ENCODE assay signal across 25 cellular contexts in genomic region chr5:145233461-145233860, GRCh38.
DNase-seq lines count a peak whose midpoint lies in the region; ATAC-seq, FAIRE-seq and TF ChIP-seq lines count a peak whose summit lies in the region.
"Had no signal": no experiment of that assay in that cellular context is flagged by ENCODE, and none has a peak within 500 bp of the region (broad histone marks: within the 10 kb centered on the region; RNA-seq: fewer than 3 reads in every experiment).

No MANE protein-coding gene starts in this region.

- no peak overlapping the region for H2AK5ac ChIP-seq in H1 (ENCODE audit: low read depth, low read length)

- intact Hi-C loops in HepG2 (cut with micrococcal nuclease; ENCODE audit: unreplicated experiment): loop anchor here (10.0 kb wide), 1 partner anchor 899 kb away; no protein-coding TSS in a partner anchor
- intact Hi-C loops in right lobe of liver (cut with DNase I): no loop called here
- intact Hi-C loops in breast epithelium (cut with DNase I; ENCODE audit: low total_unique reads): no loop called here
- intact Hi-C loops in mammary epithelial cell (cut with micrococcal nuclease): no loop called here

- H3K27me3 Mint-ChIP-seq in progenitor cell of endocrine pancreas: no peaks in the 10 kb centered on the region
- H3K27me3 Mint-ChIP-seq: CD4-positive, alpha-beta T cell; CD8-positive, alpha-beta memory T cell had no signal

- H3K4me1 ChIP-seq in HepG2 (ENCODE audit: insufficient read depth, low read length) (no peaks in the 10 kb centered on the region), right lobe of liver (no peaks in the 10 kb centered on the region), H1 (replicated peaks in 1 of 4; ENCODE audit: control insufficient read depth in 3 of 4, insufficient read depth in 4 of 4, low read length in 3 of 4) (peaks cover 0 to 10% (median 0%) of the 10 kb centered on the region in 4 experiments; a peak in 2 of 7 replicates), breast epithelium (no peaks in the 10 kb centered on the region), mammary epithelial cell (ENCODE audit: insufficient read depth, low read length) (no peaks in the 10 kb centered on the region)
- H3K4me1 ChIP-seq: BE2C had no signal

- H3K4me3 ChIP-seq in HepG2 (replicated peaks in 1 of 3; ENCODE audit: insufficient read depth in 1 of 3, low read depth in 2 of 3, low read length in 3 of 3) (no peak overlapping the region), right lobe of liver (no peak overlapping the region), H1 (ENCODE audit: extremely low read depth in 1 of 4, insufficient read depth in 2 of 4, low read depth in 3 of 4, low read length in 4 of 4) (no peak overlapping the region), breast epithelium (no peak overlapping the region), mammary epithelial cell (replicated peaks in 1 of 3; ENCODE audit: insufficient read depth in 1 of 3, low read depth in 2 of 3, low read length in 3 of 3) (no peak overlapping the region)
- H3K4me3 ChIP-seq: BLaER1 treated with 17β-estradiol and CSF1 and Interleukin-3, amounts not matched to agents 10 nM and 100 nM; GM12878 had no signal

- TF ChIP-seq CTCF in HepG2 (CRISPR knock-in tag; IDR thresholded peaks at IDR 0.05) (no peak), right lobe of liver (IDR thresholded peaks at IDR 0.05) (no peak), H1 (IDR thresholded peaks at IDR 0.05; ENCODE audit: control extremely low read depth in 1 of 3, insufficient read depth in 1 of 3, low read depth in 1 of 3, low read length in 3 of 3) (no peak), progenitor cell of endocrine pancreas (IDR thresholded peaks at IDR 0.05; ENCODE audit: unreplicated experiment) (no peak), breast epithelium (IDR thresholded peaks at IDR 0.05) (no peak), mammary epithelial cell (conservative IDR thresholded peaks at IDR 0.05 in 1 of 2, IDR thresholded peaks at IDR 0.05 in 1 of 2; ENCODE audit: extremely low read depth in 1 of 2, insufficient read depth in 1 of 2, low read depth in 1 of 2, low read length in 2 of 2) (no peak)

- no peak overlapping the region for H4K8ac ChIP-seq in H1 (ENCODE audit: extremely low read depth, insufficient read depth, low read length)

- no peak overlapping the region for H3K4me3 Mint-ChIP-seq in progenitor cell of endocrine pancreas (ENCODE audit: low read depth)
- H3K4me3 Mint-ChIP-seq: CD14-positive monocyte; CD4-positive, alpha-beta T cell; CD8-positive, alpha-beta memory T cell had no signal

- TF ChIP-seq POLR2A in HepG2 (IDR thresholded peaks at IDR 0.05; ENCODE audit: insufficient read depth in 1 of 2, low read depth in 2 of 2, low read length in 2 of 2) (no peak), right lobe of liver (IDR thresholded peaks at IDR 0.05) (no peak), H1 (IDR thresholded peaks at IDR 0.05; ENCODE audit: control extremely low read depth in 1 of 2, low read depth in 2 of 2, low read length in 2 of 2) (no peak), breast epithelium (IDR thresholded peaks at IDR 0.05) (no peak)

- H3K14ac ChIP-seq in H1 (ENCODE audit: insufficient read length): no peak overlapping the region

- dilution Hi-C loops in mammary epithelial cell (cut with HindIII; ENCODE audit: low sequenced_read_pairs): no loop called here

- H3K9me3 ChIP-seq in HepG2 (ENCODE audit: low read length): no peaks in the 10 kb centered on the region
- no peaks in the 10 kb centered on the region for H3K9me3 ChIP-seq in right lobe of liver
- no peaks in the 10 kb centered on the region for H3K9me3 ChIP-seq in H1 (ENCODE audit: insufficient read depth in 2 of 2, low read depth in 1 of 2, low read length in 1 of 2)
- H3K9me3 ChIP-seq in breast epithelium: no peaks in the 10 kb centered on the region
- no peaks in the 10 kb centered on the region for H3K9me3 ChIP-seq in mammary epithelial cell (replicated peaks; ENCODE audit: insufficient read depth, low read length)
- H3K9me3 ChIP-seq: BE2C; BLaER1 treated with 17β-estradiol and CSF1 and Interleukin-3, amounts not matched to agents 10 nM and 100 nM had no signal

- H4K91ac ChIP-seq in H1 (replicated peaks; ENCODE audit: insufficient read length, low read length): no peak overlapping the region

- H2BK20ac ChIP-seq in H1 (ENCODE audit: low read length): no peak overlapping the region

- H3K79me2 ChIP-seq in HepG2 (ENCODE audit: insufficient read depth, low read length) (no peaks in the 10 kb centered on the region), H1 (ENCODE audit: control insufficient read depth in 1 of 2, insufficient read depth in 2 of 2, low read length in 2 of 2) (no peaks in the 10 kb centered on the region), mammary epithelial cell (ENCODE audit: insufficient read depth, low read length) (no peaks in the 10 kb centered on the region)

- 0 out of 2 replicates have a peak overlapping the region, but pooled peaks have one; percentile 12 for H2BK12ac ChIP-seq in H1 (ENCODE audit: low read depth, low read length)

- ATAC-seq in HepG2: no peak
- ATAC-seq in right lobe of liver: no peak
- ATAC-seq: GM12878 had no signal

- H3K18ac ChIP-seq in H1 (ENCODE audit: extremely low read depth, low read length): no peak overlapping the region

- H2BK120ac ChIP-seq in H1 (replicated peaks; ENCODE audit: low read depth, low read length): no peak overlapping the region

- BruUV-seq in HepG2 (replicated peaks; lab: Mats Ljungman, UMichigan): no TSS peak
- no TSS peak for BruUV-seq in mammary epithelial cell (replicated peaks; lab: Mats Ljungman, UMichigan)

- peaks cover 21% of the 10 kb centered on the region for H3K4me1 Mint-ChIP-seq in progenitor cell of endocrine pancreas (ENCODE audit: low read depth)
- H3K4me1 Mint-ChIP-seq: CD14-positive monocyte; CD8-positive, alpha-beta memory T cell had no signal

- H2BK15ac ChIP-seq in H1 (ENCODE audit: low read length): no peak overlapping the region

- TF ChIP-seq EP300 in HepG2 (IDR thresholded peaks at IDR 0.05; ENCODE audit: low read depth in 2 of 2, low read length in 2 of 2) (no peak), HepG2 (CRISPR knock-in tag; IDR thresholded peaks at IDR 0.05; ENCODE audit: borderline replicate concordance) (no peak), H1 (IDR thresholded peaks at IDR 0.05; ENCODE audit: borderline replicate concordance in 1 of 2, low read depth in 2 of 2, low read length in 2 of 2) (no peak)

- DNase-seq in HepG2 (ENCODE audit: low spot score) (no peak), right lobe of liver (no peak), H1 (ENCODE audit: low read depth in 1 of 2, low spot score in 2 of 2) (no peak), progenitor cell of endocrine pancreas (ENCODE audit: low spot score, unreplicated experiment) (no peak), breast epithelium (ENCODE audit: low spot score in 2 of 2) (no peak), HEK293T (ENCODE audit: extremely low spot score) (no peak), mammary epithelial cell (no peak)
- DNase-seq: ACHN; AML-193; BE2C; CD4-positive, alpha-beta T cell; CD8-positive, alpha-beta memory T cell; DMS 273 treated with DMSO at 0.1 percent for 48 hours; DMS79; EL; GDM1; GOT3; H7; HCEC 1CT had no signal

- CTCF ChIA-PET in HepG2 (lab: Yijun Ruan, JAX; ENCODE audit: low intra/inter-chr PET ratio, low total read pairs) (no interaction called here), H1 (lab: Charles Lee; ENCODE audit: partially characterized antibody) (interaction anchor here (1.1 kb wide), 1 partner anchor 746 kb away, joined by 5 read pairs; no protein-coding TSS in a partner anchor), HEK293T (lab: Yijun Ruan, JAX) (no interaction called here), mammary epithelial cell (lab: Charles Lee; ENCODE audit: low non-redundant PET) (no interaction called here)

- FAIRE-seq in HepG2 (lab: Jason Lieb, UNC): no peak
- FAIRE-seq in H1 (lab: Jason Lieb, UNC): no peak
- FAIRE-seq: D721Med, GM12878, GM18507 had no signal

- WGBS in HepG2 (ENCODE audit: low lambda C conversion rate): 4% methylated on average over 3 of the region's 3 CpGs
- WGBS in right lobe of liver (ENCODE audit: insufficient coverage, low coverage, low lambda C conversion rate, missing lambda C conversion rate): 26% methylated on average over 3 of the region's 3 CpGs
- WGBS in H1 (ENCODE audit: extremely low coverage in 1 of 2, insufficient coverage in 1 of 2, insufficient read length in 1 of 2, insufficient replicate concordance in 2 of 2, low coverage in 1 of 2, low lambda C conversion rate in 2 of 2, missing lambda C conversion rate in 1 of 2), 2 experiments: 88% methylated on average over 3 of the region's 3 CpGs; no CpG with 5 or more reads in 1 of the 2 experiments
- 41% methylated on average over 2 of the region's 3 CpGs for WGBS in mammary epithelial cell (ENCODE audit: low coverage, missing lambda C conversion rate)

- no peaks in the 10 kb centered on the region for H3K79me1 ChIP-seq in H1 (ENCODE audit: low read depth, low read length)

- H3K4ac ChIP-seq in H1 (replicated peaks; ENCODE audit: insufficient read length, low read depth, low read length): no peak overlapping the region

- POLR2A ChIA-PET in HepG2 (lab: Yijun Ruan, JAX) (no interaction called here), H1 (lab: Charles Lee; ENCODE audit: partially characterized antibody) (no interaction called here), HEK293T (lab: Yijun Ruan, JAX) (no interaction called here)

- H3K23me2 ChIP-seq in H1 (ENCODE audit: low read depth, low read length): no peaks in the 10 kb centered on the region

- H3K23ac ChIP-seq in H1 (ENCODE audit: insufficient read length): no peak overlapping the region

- H3K27me3 ChIP-seq in HepG2 (ENCODE audit: control insufficient read depth in 1 of 2, insufficient read depth in 2 of 2, low read length in 2 of 2) (no peaks in the 10 kb centered on the region), right lobe of liver (no peaks in the 10 kb centered on the region), H1 (replicated peaks in 1 of 4; ENCODE audit: control insufficient read depth in 3 of 4, extremely low read depth in 1 of 4, insufficient read depth in 3 of 4, low read length in 3 of 4) (no peaks in the 10 kb centered on the region), breast epithelium (no peaks in the 10 kb centered on the region), mammary epithelial cell (ENCODE audit: insufficient read depth, low read length) (no peaks in the 10 kb centered on the region)
- H3K27me3 ChIP-seq: BE2C; BLaER1 treated with 17β-estradiol and CSF1 and Interleukin-3, amounts not matched to agents 10 nM and 100 nM had no signal

- peak overlapping the region; percentile 6 for H3K27ac Mint-ChIP-seq in progenitor cell of endocrine pancreas
- H3K27ac Mint-ChIP-seq: CD14-positive monocyte; CD4-positive, alpha-beta T cell; CD8-positive, alpha-beta memory T cell had no signal

- H3K4me2 ChIP-seq in HepG2 (ENCODE audit: low read depth, low read length): no peak overlapping the region
- H3K4me2 ChIP-seq in H1 (ENCODE audit: insufficient read depth in 1 of 2, low read depth in 2 of 2, low read length in 2 of 2): no peak overlapping the region; a peak in 1 of 4 replicates
- no peak overlapping the region for H3K4me2 ChIP-seq in mammary epithelial cell (ENCODE audit: insufficient read depth, low read depth, low read length)
- H3K4me2 ChIP-seq: BLaER1 treated with 17β-estradiol and CSF1 and Interleukin-3, amounts not matched to agents 10 nM and 100 nM had no signal

- H2AFZ ChIP-seq in HepG2 (ENCODE audit: low read length) (no peak overlapping the region), H1 (ENCODE audit: low read length) (no peak overlapping the region), mammary epithelial cell (ENCODE audit: low read depth, low read length) (no peak overlapping the region)

- no peak overlapping the region for H4K5ac ChIP-seq in H1 (ENCODE audit: insufficient read length, low read depth, low read length)

- TF ChIP-seq RAD21 in HepG2 (CRISPR knock-in tag; IDR thresholded peaks at IDR 0.05): no peak
- TF ChIP-seq RAD21 in H1 (IDR thresholded peaks at IDR 0.05 in 1 of 2, conservative IDR thresholded peaks at IDR 0.05 in 1 of 2; ENCODE audit: low read depth in 2 of 2, low read length in 2 of 2): no peak

- H4K20me1 ChIP-seq in HepG2 (ENCODE audit: insufficient read depth, low read length) (no peaks in the 10 kb centered on the region), H1 (replicated peaks in 1 of 2; ENCODE audit: control insufficient read depth in 1 of 2, insufficient read depth in 2 of 2, low read length in 2 of 2) (no peaks in the 10 kb centered on the region), mammary epithelial cell (ENCODE audit: insufficient read depth, low read length) (no peaks in the 10 kb centered on the region)
- H4K20me1 ChIP-seq: BLaER1 treated with 17β-estradiol and CSF1 and Interleukin-3, amounts not matched to agents 10 nM and 100 nM had no signal

- H3K27ac ChIP-seq in HepG2 (ENCODE audit: extremely low read length, insufficient read depth, low read length) (no peak overlapping the region), right lobe of liver (no peak overlapping the region), H1 (ENCODE audit: low read depth, low read length) (no peak overlapping the region), breast epithelium (no peak overlapping the region), mammary epithelial cell (ENCODE audit: insufficient read depth, low read depth, low read length) (no peak overlapping the region)
- H3K27ac ChIP-seq: 22Rv1; BLaER1 treated with 17β-estradiol and CSF1 and Interleukin-3, amounts not matched to agents 10 nM and 100 nM had no signal

- in situ Hi-C loops in HepG2 (cut with HindIII; ENCODE audit: extremely low pct_ligation_motif_present, low pct_unique_long_range_greater_than_20kb) (loop anchor here (10.0 kb wide), 1 partner anchor 1029 kb away; no protein-coding TSS in a partner anchor), mammary epithelial cell (cut with MboI; ENCODE audit: low sequenced_read_pairs in 2 of 2) (loop anchor here in 1 of 2 donors (10.0 kb wide), 1 partner anchor 1029 kb away; no protein-coding TSS in a partner anchor)

- H3K9ac ChIP-seq in HepG2 (ENCODE audit: insufficient read depth, low read depth, low read length) (no peak overlapping the region), H1 (replicated peaks in 1 of 4; ENCODE audit: extremely low read depth in 1 of 4, low read depth in 3 of 4, low read length in 3 of 4) (no peak overlapping the region), mammary epithelial cell (ENCODE audit: insufficient read depth, low read length) (no peak overlapping the region)
- H3K9ac ChIP-seq: BLaER1 treated with 17β-estradiol and CSF1 and Interleukin-3, amounts not matched to agents 10 nM and 100 nM had no signal

- no peaks in the 10 kb centered on the region for H3K9me3 Mint-ChIP-seq in progenitor cell of endocrine pancreas (ENCODE audit: low read depth)

- no peaks in the 10 kb centered on the region for H3K36me3 Mint-ChIP-seq in progenitor cell of endocrine pancreas (ENCODE audit: insufficient read depth)
- H3K36me3 Mint-ChIP-seq: CD14-positive monocyte; CD8-positive, alpha-beta memory T cell had no signal

- no peak overlapping the region for H3K56ac ChIP-seq in H1 (replicated peaks; ENCODE audit: insufficient read length, low read depth, low read length)

- no peak overlapping the region for H2BK5ac ChIP-seq in H1 (ENCODE audit: low read depth, low read length)

- H3K36me3 ChIP-seq in HepG2 (replicated peaks in 1 of 2; ENCODE audit: control insufficient read depth in 1 of 2, insufficient read depth in 2 of 2, low read length in 2 of 2) (no peaks in the 10 kb centered on the region), right lobe of liver (no peaks in the 10 kb centered on the region), H1 (ENCODE audit: control insufficient read depth in 2 of 4, insufficient read depth in 4 of 4, low read length in 3 of 4) (no peaks in the 10 kb centered on the region), breast epithelium (no peaks in the 10 kb centered on the region), mammary epithelial cell (ENCODE audit: insufficient read depth, low read length) (no peaks in the 10 kb centered on the region)
- H3K36me3 ChIP-seq: BE2C; BLaER1 treated with 17β-estradiol and CSF1 and Interleukin-3, amounts not matched to agents 10 nM and 100 nM had no signal

Comparison
In these comparisons a context has a peak if more than half of its experiments do, and no peak if none do; other contexts are left out.
1. Of the 41 proteins assayed by ChIP-seq in both HepG2 and H1: peak only in HepG2: none; only in H1: none; in both: MAFK; in neither: 40.